Comparison of ENCODE assay signal across 20 cellular contexts in the genomic region with DNA sequence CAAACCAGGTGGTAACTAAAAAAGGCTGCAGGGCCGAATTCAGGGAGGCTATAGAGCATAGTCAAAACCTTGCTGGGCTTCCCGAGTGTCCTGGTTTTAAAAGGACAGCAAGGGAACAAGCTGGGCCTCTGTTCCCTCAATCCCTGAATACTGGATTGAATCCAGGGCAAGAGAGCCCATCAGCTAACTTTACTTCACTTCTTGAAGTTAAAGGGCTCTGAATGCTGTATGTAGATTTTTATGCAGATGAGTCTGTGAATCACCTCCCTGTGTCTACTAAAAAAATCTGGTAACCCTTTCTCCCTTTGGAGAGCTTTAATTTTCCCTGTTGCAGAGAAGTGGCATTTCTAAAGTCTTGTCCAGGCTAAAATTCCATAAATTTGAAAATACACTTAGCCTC.
"Had no signal": no experiment of that assay in that cellular context is flagged by ENCODE, and none has a peak within 500 bp of the region (broad histone marks: within the 10 kb centered on the region; RNA-seq: fewer than 3 reads in every experiment).

No MANE protein-coding gene starts in this region.

- ATAC-seq: activated naive CD8-positive, alpha-beta T cell treated with anti-CD3 and anti-CD28 coated beads, Interleukin-2, amount 50 U/mL, for 24 hours; effector memory CD8-positive, alpha-beta T cell; left cardiac atrium; mucosa of descending colon; naive thymus-derived CD8-positive, alpha-beta T cell; right cardiac atrium had no signal

- H3K9me3 ChIP-seq: mucosa of descending colon, tibial artery, vagina had no signal

- H3K4me3 Mint-ChIP-seq: activated CD4-positive, alpha-beta memory T cell treated with anti-CD3 and anti-CD28 coated beads for 36 hours; activated naive CD8-positive, alpha-beta T cell treated with anti-CD3 and anti-CD28 coated beads, Interleukin-2, amount 50 U/mL, for 24 hours; activated T-helper 1 cell treated with anti-CD3 and anti-CD28 coated beads, Interleukin-12 subunit alpha, Interleukin-12 subunit beta, Interleukin-2, Interleukin-4 antibody, amounts not matched to agents 30 ng/mL and 10 ng/mL and 1 ng/mL, durations not matched to agents 14 hours and 24 hours and 36 hours; central memory CD8-positive, alpha-beta T cell; effector memory CD8-positive, alpha-beta T cell; naive thymus-derived CD8-positive, alpha-beta T cell had no signal

- H3K4me3 ChIP-seq: lung, mucosa of descending colon, tibial artery, vagina had no signal

- H3K27me3 Mint-ChIP-seq: activated CD4-positive, alpha-beta memory T cell treated with anti-CD3 and anti-CD28 coated beads for 36 hours; activated naive CD8-positive, alpha-beta T cell treated with anti-CD3 and anti-CD28 coated beads, Interleukin-2, amount 50 U/mL, for 24 hours; central memory CD8-positive, alpha-beta T cell; effector memory CD8-positive, alpha-beta T cell; naive thymus-derived CD8-positive, alpha-beta T cell; progenitor cell of endocrine pancreas had no signal

- H3K27me3 ChIP-seq: tibial artery, vagina had no signal

- DNase-seq: activated CD4-positive, alpha-beta memory T cell treated with anti-CD3 and anti-CD28 coated beads for 36 hours; activated CD4-positive, CD25-positive, alpha-beta regulatory T cell treated with anti-CD3 and anti-CD28 coated beads, Interleukin-2, amount 50 U/mL, for 72 hours; activated CD8-positive, alpha-beta memory T cell treated with anti-CD3 and anti-CD28 coated beads, Interleukin-2, amount 50 U/mL, for 48 hours; activated naive CD4-positive, alpha-beta T cell; activated naive CD8-positive, alpha-beta T cell treated with anti-CD3 and anti-CD28 coated beads, Interleukin-2, amount 50 U/mL, for 24 hours; effector memory CD8-positive, alpha-beta T cell; erythroblast; hypothalamus; left cardiac atrium; mucosa of descending colon; naive thymus-derived CD8-positive, alpha-beta T cell; right cardiac atrium; small intestine; T-helper 2 cell; tibial artery had no signal

- FAIRE-seq: small intestine had no signal

- H3K4me1 Mint-ChIP-seq: activated naive CD8-positive, alpha-beta T cell treated with anti-CD3 and anti-CD28 coated beads, Interleukin-2, amount 50 U/mL, for 24 hours; central memory CD8-positive, alpha-beta T cell had no signal

- H3K27ac ChIP-seq: vagina had no signal

- H3K9me3 Mint-ChIP-seq: activated CD4-positive, alpha-beta memory T cell treated with anti-CD3 and anti-CD28 coated beads for 36 hours; activated naive CD8-positive, alpha-beta T cell treated with anti-CD3 and anti-CD28 coated beads, Interleukin-2, amount 50 U/mL, for 24 hours; activated T-helper 1 cell treated with anti-CD3 and anti-CD28 coated beads, Interleukin-12 subunit alpha, Interleukin-12 subunit beta, Interleukin-2, Interleukin-4 antibody, amounts not matched to agents 30 ng/mL and 10 ng/mL and 1 ng/mL, durations not matched to agents 14 hours and 24 hours and 36 hours; central memory CD8-positive, alpha-beta T cell; effector memory CD8-positive, alpha-beta T cell; naive thymus-derived CD8-positive, alpha-beta T cell had no signal

- H3K27ac Mint-ChIP-seq: activated CD4-positive, alpha-beta memory T cell treated with anti-CD3 and anti-CD28 coated beads for 36 hours; activated naive CD8-positive, alpha-beta T cell treated with anti-CD3 and anti-CD28 coated beads, Interleukin-2, amount 50 U/mL, for 24 hours; activated T-helper 1 cell treated with anti-CD3 and anti-CD28 coated beads, Interleukin-12 subunit alpha, Interleukin-12 subunit beta, Interleukin-2, Interleukin-4 antibody, amounts not matched to agents 30 ng/mL and 10 ng/mL and 1 ng/mL, durations not matched to agents 14 hours and 24 hours and 36 hours; effector memory CD8-positive, alpha-beta T cell; progenitor cell of endocrine pancreas had no signal

- H3K4me1 ChIP-seq: vagina had no signal

- H3K36me3 ChIP-seq: vagina had no signal
